ENCODE assay signal across 10 cellular contexts in genomic region chr5:103211858-103212500, GRCh38. TPM values are rescaled to one million over a fixed set of nuclear protein-coding genes. Genes with fewer than 3 reads are reported as not detected.
DNase-seq lines count a peak whose midpoint lies in the region; ATAC-seq and TF ChIP-seq lines count a peak whose summit lies in the region.
"Had no signal": no experiment of that assay in that cellular context is flagged by ENCODE, and none has a peak within 500 bp of the region (broad histone marks: within the 10 kb centered on the region; RNA-seq: fewer than 3 reads in every experiment).

No MANE protein-coding gene starts in this region.

- peaks cover 0 to under 1% (median under 1%) of the 10 kb centered on the region in 4 donors for H3K36me3 ChIP-seq in esophagus muscularis mucosa

- no peaks in the 10 kb centered on the region for H3K9me3 ChIP-seq in esophagus muscularis mucosa
- H3K9me3 ChIP-seq: esophagus squamous epithelium had no signal

- peaks cover 0 to 4% (median 0%) of the 10 kb centered on the region in 4 donors for H3K4me1 ChIP-seq in esophagus muscularis mucosa
- H3K4me1 ChIP-seq: esophagus squamous epithelium had no signal

- ATAC-seq in GM18505 (IDR thresholded peaks at IDR 0.05; ENCODE audit: unreplicated experiment) (peak; percentile 77), GM21515 (IDR thresholded peaks at IDR 0.05; ENCODE audit: unreplicated experiment) (peak; percentile 82), HG03521 (IDR thresholded peaks at IDR 0.05; ENCODE audit: unreplicated experiment) (peak; percentile 87)

- DNase-seq in fibroblast of peridontal ligament (ENCODE audit: extremely low read depth) = peak; percentile 36
- no peak for DNase-seq in C1 segment of cervical spinal cord (lab: John Stamatoyannopoulos, UW)
- DNase-seq in stimulated activated CD4-positive, alpha-beta T cell treated with anti-CD3 and anti-CD28 coated beads, Interleukin-2, amount 100 ng/mL, for 24 hours = no peak
- no peak for DNase-seq in esophagus muscularis mucosa (ENCODE audit: extremely low spot score)
- DNase-seq in SHP77 treated with DMSO at 0.1 percent for 48 hours (lab: John Stamatoyannopoulos, UW) = no peak
- DNase-seq: esophagus squamous epithelium, NCI-H345 had no signal

- no peak overlapping the region for H3K27ac ChIP-seq in esophagus muscularis mucosa (replicated peaks in 1 of 4)
- H3K27ac ChIP-seq: esophagus squamous epithelium had no signal

- intact Hi-C loops in esophagus muscularis mucosa (cut with DNase I) = no loop called here

- H3K27me3 ChIP-seq in esophagus muscularis mucosa = no peaks in the 10 kb centered on the region
- H3K27me3 ChIP-seq: esophagus squamous epithelium had no signal

- no peak overlapping the region for H3K4me3 ChIP-seq in esophagus muscularis mucosa
- H3K4me3 ChIP-seq: esophagus squamous epithelium had no signal

- no peak for TF ChIP-seq CTCF in esophagus muscularis mucosa (IDR thresholded peaks at IDR 0.05)

- no peak for TF ChIP-seq POLR2A in GM18505 (IDR thresholded peaks at IDR 0.05; ENCODE audit: borderline replicate concordance, extremely low read depth, insufficient read depth, insufficient read length)
- no peak for TF ChIP-seq POLR2A in esophagus muscularis mucosa (IDR thresholded peaks at IDR 0.05; ENCODE audit: low read depth)

- no peak for TF ChIP-seq EP300 in esophagus muscularis mucosa (IDR thresholded peaks at IDR 0.05)

- 69% methylated on average over 2 of the region's 2 CpGs for WGBS in esophagus muscularis mucosa

RNA-seq across cellular contexts. Expression of gene MACIR, which starts 46.6 kb away (rescaled TPM):
- total RNA-seq in esophagus muscularis mucosa = 10 to 100 TPM in 1 of 4 donors, 1 to 10 TPM in 3; 8.4 to 10.4 (median 9.5) TPM
